ENCODE assay signal across 23 cellular contexts in genomic region chrX:41653125-41653524, GRCh38. TPM values are rescaled to one million over a fixed set of nuclear protein-coding genes. Genes with fewer than 3 reads are reported as not detected.
DNase-seq lines count a peak whose midpoint lies in the region; ATAC-seq, FAIRE-seq and TF ChIP-seq lines count a peak whose summit lies in the region.
"Had no signal": no experiment of that assay in that cellular context is flagged by ENCODE, and none has a peak within 500 bp of the region (broad histone marks: within the 10 kb centered on the region; RNA-seq: fewer than 3 reads in every experiment).

No MANE protein-coding gene starts in this region.

- H3K4me2 ChIP-seq in HepG2 (ENCODE audit: low read depth, low read length) (no peak overlapping the region), IMR-90 (ENCODE audit: low read depth, low read length) (no peak overlapping the region)
- H3K4me2 ChIP-seq: BLaER1 had no signal

- dilution Hi-C loops in IMR-90 (cut with HindIII; ENCODE audit: low sequenced_read_pairs, unreplicated experiment): no loop called here

- in situ Hi-C loops in HepG2 (cut with HindIII; ENCODE audit: extremely low pct_ligation_motif_present, low pct_unique_long_range_greater_than_20kb): no loop called here
- in situ Hi-C loops in IMR-90 (cut with MboI; ENCODE audit: low sequenced_read_pairs): no loop called here

- H4K8ac ChIP-seq in IMR-90 (ENCODE audit: low read depth in 2 of 2, low read length in 2 of 2): no peak overlapping the region

- H3K9me3 ChIP-seq in HepG2 (ENCODE audit: low read length) (no peaks in the 10 kb centered on the region), right lobe of liver (no peaks in the 10 kb centered on the region), IMR-90 (ENCODE audit: control insufficient read depth, insufficient read depth, low read length) (no peaks in the 10 kb centered on the region)
- H3K9me3 ChIP-seq: BE2C had no signal

- no peak for FAIRE-seq in HepG2 (lab: Jason Lieb, UNC)
- FAIRE-seq: A204.1, D721Med, G401.6, GM12878, GM12892, GM18507 had no signal

- H2BK5ac ChIP-seq in IMR-90 (ENCODE audit: low read depth, low read length, poor library complexity, severe bottlenecking): no peak overlapping the region

- H3K4me1 ChIP-seq in HepG2 (ENCODE audit: insufficient read depth, low read length) (no peaks in the 10 kb centered on the region; the same call in 1 of the 2 replicates), right lobe of liver (no peaks in the 10 kb centered on the region), IMR-90 (ENCODE audit: control insufficient read depth, insufficient read depth, low read length) (peaks cover 2% of the 10 kb centered on the region)
- H3K4me1 ChIP-seq: BE2C, BLaER1 had no signal

- TF ChIP-seq POLR2A in HepG2 (IDR thresholded peaks at IDR 0.05; ENCODE audit: insufficient read depth in 1 of 2, low read depth in 2 of 2, low read length in 2 of 2) (no peak), right lobe of liver (IDR thresholded peaks at IDR 0.05) (no peak), IMR-90 (IDR thresholded peaks at IDR 0.05; ENCODE audit: low read depth, low read length) (no peak)

- H3K56ac ChIP-seq in IMR-90 (ENCODE audit: extremely low read depth, insufficient read depth, low read length): no peak overlapping the region

- no peak overlapping the region for H3K18ac ChIP-seq in IMR-90 (ENCODE audit: low read depth, low read length)

- H3K23ac ChIP-seq in IMR-90 (ENCODE audit: low read depth, low read length): no peak overlapping the region

- no peak overlapping the region for H2BK15ac ChIP-seq in IMR-90 (ENCODE audit: low read depth, low read length)

- H4K91ac ChIP-seq in IMR-90 (ENCODE audit: insufficient read depth, low read depth, low read length): no peak overlapping the region

- H4K20me1 ChIP-seq in HepG2 (ENCODE audit: insufficient read depth, low read length): no peaks in the 10 kb centered on the region
- no peaks in the 10 kb centered on the region for H4K20me1 ChIP-seq in IMR-90 (ENCODE audit: insufficient read depth, low read length)
- H4K20me1 ChIP-seq: BLaER1 had no signal

- ATAC-seq in HepG2 (no peak), right lobe of liver (no peak), IMR-90 (ENCODE audit: low read depth) (no peak)
- ATAC-seq: GM12878 had no signal

- H3K27me3 ChIP-seq in HepG2 (ENCODE audit: control insufficient read depth in 1 of 2, insufficient read depth in 2 of 2, low read length in 2 of 2) (no peaks in the 10 kb centered on the region), right lobe of liver (no peaks in the 10 kb centered on the region), IMR-90 (ENCODE audit: control insufficient read depth, insufficient read depth, low read length) (no peaks in the 10 kb centered on the region)
- H3K27me3 ChIP-seq: BE2C had no signal

- no peak for TF ChIP-seq CTCF in HepG2 (CRISPR knock-in tag; IDR thresholded peaks at IDR 0.05)
- TF ChIP-seq CTCF in right lobe of liver (IDR thresholded peaks at IDR 0.05): no peak
- TF ChIP-seq CTCF in IMR-90 (conservative IDR thresholded peaks at IDR 0.05; ENCODE audit: low read depth, low read length): no peak

- no TSS peak for BruUV-seq in HepG2 (replicated peaks; lab: Mats Ljungman, UMichigan)
- no TSS peak for BruUV-seq in IMR-90 (replicated peaks; lab: Mats Ljungman, UMichigan)

- H3K9me1 ChIP-seq in IMR-90 (ENCODE audit: insufficient read depth, low read length): peaks cover 5% of the 10 kb centered on the region; the same call in 1 of the 2 replicates

- no peak overlapping the region for H3K14ac ChIP-seq in IMR-90 (replicated peaks; ENCODE audit: low read depth, low read length)

- no peak overlapping the region for H2AK5ac ChIP-seq in IMR-90 (ENCODE audit: low read depth, low read length)

- H2AFZ ChIP-seq in HepG2 (ENCODE audit: low read length): no peak overlapping the region
- H2AFZ ChIP-seq in IMR-90 (replicated peaks; ENCODE audit: low read length, poor library complexity): no peak overlapping the region

- no peaks in the 10 kb centered on the region for H3K79me1 ChIP-seq in IMR-90 (ENCODE audit: low read depth in 1 of 2, low read length in 2 of 2)

- no peaks in the 10 kb centered on the region for H3K79me2 ChIP-seq in HepG2 (ENCODE audit: insufficient read depth, low read length)

- H3K9ac ChIP-seq in HepG2 (ENCODE audit: insufficient read depth, low read depth, low read length) (no peak overlapping the region), IMR-90 (ENCODE audit: low read depth, low read length) (no peak overlapping the region)
- H3K9ac ChIP-seq: BLaER1 had no signal

- no peak overlapping the region for H2AK9ac ChIP-seq in IMR-90 (replicated peaks; ENCODE audit: low read depth, low read length, poor library complexity)

- WGBS in HepG2 (ENCODE audit: low lambda C conversion rate): 100% methylated on average over 4 of the region's 4 CpGs
- 61% methylated on average over 4 of the region's 4 CpGs for WGBS in right lobe of liver (ENCODE audit: insufficient coverage, low coverage, low lambda C conversion rate, missing lambda C conversion rate)
- 67% methylated on average over 3 of the region's 4 CpGs; no CpG with 5 or more reads in 1 of the 2 experiments for WGBS in IMR-90 (ENCODE audit: extremely low coverage in 2 of 2, insufficient read length in 1 of 2), 2 experiments

- DNase-seq in HepG2 (ENCODE audit: low spot score) (no peak), right lobe of liver (no peak), IMR-90 (no peak), GF-D8 (lab: John Stamatoyannopoulos, UW) (no peak), NCI-H1417 treated with DMSO at 0.1 percent for 48 hours (lab: John Stamatoyannopoulos, UW) (no peak)
- DNase-seq: 8988T; ACHN; BE2C; C1 segment of cervical spinal cord; CD4-positive, alpha-beta memory T cell; CD4-positive, CD25-positive, alpha-beta regulatory T cell; CD8-positive, alpha-beta memory T cell; COR-L47; DMS79 treated with DMSO at 0.1 percent for 48 hours had no signal

- H2BK120ac ChIP-seq in IMR-90 (ENCODE audit: low read depth, low read length): no peak overlapping the region

- H4K5ac ChIP-seq in IMR-90 (ENCODE audit: low read depth, low read length): no peak overlapping the region

- no peak overlapping the region for H3K4ac ChIP-seq in IMR-90 (ENCODE audit: low read depth, low read length)

- POLR2A ChIA-PET in HepG2 (lab: Yijun Ruan, JAX) (no interaction called here), IMR-90 (lab: Charles Lee; ENCODE audit: unreplicated experiment) (no interaction called here)

- CTCF ChIA-PET in HepG2 (lab: Yijun Ruan, JAX; ENCODE audit: low intra/inter-chr PET ratio, low total read pairs): no interaction called here
- CTCF ChIA-PET in IMR-90 (lab: Yijun Ruan, JAX): no interaction called here

- H2BK20ac ChIP-seq in IMR-90 (ENCODE audit: low read depth, low read length): no peak overlapping the region

- H3K36me3 ChIP-seq in HepG2 (replicated peaks in 1 of 2; ENCODE audit: control insufficient read depth in 1 of 2, insufficient read depth in 2 of 2, low read length in 2 of 2) (peaks cover 0 to 3% of the 10 kb centered on the region in 2 experiments; a peak in 1 of 5 replicates), right lobe of liver (no peaks in the 10 kb centered on the region), IMR-90 (ENCODE audit: control insufficient read depth, insufficient read depth, low read length) (peaks cover 5% of the 10 kb centered on the region; the same call in 1 of the 2 replicates)
- H3K36me3 ChIP-seq: BE2C had no signal

- intact Hi-C loops in HepG2 (cut with micrococcal nuclease; ENCODE audit: unreplicated experiment): no loop called here
- intact Hi-C loops in right lobe of liver (cut with DNase I): no loop called here
- intact Hi-C loops in IMR-90 (cut with micrococcal nuclease): no loop called here

- no peak overlapping the region for H3K27ac ChIP-seq in HepG2 (ENCODE audit: extremely low read length, insufficient read depth, low read length)
- no peak overlapping the region for H3K27ac ChIP-seq in right lobe of liver
- H3K27ac ChIP-seq in IMR-90 (ENCODE audit: insufficient read depth, low read length): no peak overlapping the region
- H3K27ac ChIP-seq: BLaER1 had no signal

- no peak overlapping the region for H3K4me3 ChIP-seq in HepG2 (replicated peaks in 1 of 3; ENCODE audit: insufficient read depth in 1 of 3, low read depth in 2 of 3, low read length in 3 of 3)
- H3K4me3 ChIP-seq in right lobe of liver: no peak overlapping the region
- H3K4me3 ChIP-seq in IMR-90 (ENCODE audit: insufficient read depth, low read depth, low read length): no peak overlapping the region
- H3K4me3 ChIP-seq: BLaER1, GM12878 had no signal

- no peak for TF ChIP-seq EP300 in HepG2 (IDR thresholded peaks at IDR 0.05; ENCODE audit: low read depth in 2 of 2, low read length in 2 of 2)
- TF ChIP-seq EP300 in HepG2 (CRISPR knock-in tag; IDR thresholded peaks at IDR 0.05; ENCODE audit: borderline replicate concordance): no peak

- TF ChIP-seq RAD21 in HepG2 (CRISPR knock-in tag; IDR thresholded peaks at IDR 0.05) (no peak), IMR-90 (IDR thresholded peaks at IDR 0.05; ENCODE audit: low read length) (no peak)

RNA-seq across cellular contexts. Expression of gene GPR34, which starts 35.6 kb away (rescaled TPM):
- total RNA-seq in HepG2 (2016; rRNA removed; fragmentation: Illumina TruSeq; extraction: Trizol) (not detected in 2 replicates), right lobe of liver (1 to 10 TPM; 1.8 to 3.8 (median 3.2) TPM), IMR-90 (2012; rRNA removed) (not detected in 2 replicates)
- not detected in 2 replicates for total RNA-seq in HepG2 (2016; cell fraction: cytosol; rRNA removed; fragmentation: Illumina TruSeq; extraction: Trizol; ENCODE audit: low read depth)
- total RNA-seq in HepG2 (2016; cell fraction: insoluble cytoplasmic fraction; rRNA removed; fragmentation: Illumina TruSeq; extraction: Trizol): not detected in 2 replicates
- total RNA-seq in HepG2 (2016; cell fraction: membrane; rRNA removed; fragmentation: Illumina TruSeq; extraction: Trizol): not detected in 2 replicates
- not detected in 2 replicates for total RNA-seq in HepG2 (2016; cell fraction: nucleus; rRNA removed; fragmentation: Illumina TruSeq; extraction: Trizol)
- polyA plus RNA-seq in HepG2 (2011; rRNA removed) (not detected in 2 replicates), IMR-90 (2012; rRNA removed) (not detected in 2 replicates)
- not detected in 2 replicates for polyA plus RNA-seq in HepG2 (2011; cell fraction: cytosol; rRNA removed)
- polyA plus RNA-seq in HepG2 (2011; cell fraction: nucleus; rRNA removed): not detected in 2 replicates
- not detected in 2 replicates for polyA plus RNA-seq in HepG2 (2012)
- polyA plus RNA-seq in HepG2 (2016; cell fraction: cytosol; fragmentation: Illumina TruSeq; extraction: Trizol; ENCODE audit: low read depth): not detected in 2 replicates
- polyA plus RNA-seq in HepG2 (2016; cell fraction: insoluble cytoplasmic fraction; fragmentation: Illumina TruSeq; extraction: Trizol; ENCODE audit: low read depth): not detected in 2 replicates
- polyA plus RNA-seq in HepG2 (2016; cell fraction: membrane; fragmentation: Illumina TruSeq; extraction: Trizol; ENCODE audit: low read depth): not detected in 2 replicates
- not detected in 2 replicates for polyA plus RNA-seq in HepG2 (2016; cell fraction: nucleus; fragmentation: Illumina TruSeq; extraction: Trizol; ENCODE audit: insufficient read depth, low read depth)
- not detected in 2 replicates for polyA minus RNA-seq in HepG2 (2011; rRNA and poly(A)+ RNA removed; ENCODE audit: low replicate concordance)
- polyA minus RNA-seq in HepG2 (2011; cell fraction: cytosol; rRNA and poly(A)+ RNA removed): not detected in 2 replicates
- polyA minus RNA-seq in HepG2 (2011; cell fraction: nucleus; rRNA and poly(A)+ RNA removed): not detected in 2 replicates
- polyA plus RNA-seq in IMR-90 (2012; cell fraction: cytosol; rRNA removed): not detected in 2 replicates
- 0.05 TPM in 1 of 2 replicates, not detected in the other for polyA plus RNA-seq in IMR-90 (2012; cell fraction: nucleus; rRNA removed; ENCODE audit: low replicate concordance)
- total RNA-seq: A673; CD4-positive, CD25-positive, alpha-beta regulatory T cell had no signal
- polyA plus RNA-seq: AG04450 had no signal
